17 cellular contexts compared by ENCODE assay signal in the genomic region with DNA sequence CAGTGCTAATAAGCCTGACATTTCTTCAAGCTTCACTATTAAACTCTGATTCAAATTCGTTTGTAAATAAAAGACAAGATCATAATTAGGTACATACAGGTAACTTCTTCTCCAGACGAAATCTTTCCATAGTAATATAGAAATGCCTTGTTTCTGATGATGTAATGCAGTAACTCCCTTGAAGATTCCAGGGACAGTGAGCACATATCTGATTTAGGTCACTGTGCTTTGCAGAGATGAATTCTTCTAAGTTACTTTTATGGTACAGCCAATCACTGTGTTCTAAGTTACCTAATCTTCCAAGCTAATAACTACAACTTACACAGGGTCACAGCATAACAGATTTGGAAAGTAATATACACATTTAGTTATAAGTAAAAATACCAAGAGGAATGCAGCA. TPM values are rescaled to one million over a fixed set of nuclear protein-coding genes. Genes with fewer than 3 reads are reported as not detected.
DNase-seq lines count a peak whose midpoint lies in the region; ATAC-seq and TF ChIP-seq lines count a peak whose summit lies in the region.
"Had no signal": no experiment of that assay in that cellular context is flagged by ENCODE, and none has a peak within 500 bp of the region (broad histone marks: within the 10 kb centered on the region; RNA-seq: fewer than 3 reads in every experiment).

No MANE protein-coding gene starts in this region.

- no peaks in the 10 kb centered on the region for H3K27me3 Mint-ChIP-seq in activated T-helper 17 cell treated with anti-CD3 and anti-CD28 coated beads, Interleukin-2, amount 50 U/mL, for 72 hours

- peaks cover 44% of the 10 kb centered on the region for H3K36me3 Mint-ChIP-seq in activated T-helper 17 cell treated with anti-CD3 and anti-CD28 coated beads, Interleukin-2, amount 50 U/mL, for 72 hours (ENCODE audit: low read depth)

- no peak for TF ChIP-seq POLR2A in transverse colon (IDR thresholded peaks at IDR 0.05)

- 86 to 94% methylated on average over 2 of the region's 2 CpGs for WGBS in transverse colon (ENCODE audit: low coverage in 1 of 2), 2 donors

- peaks cover 0 to 22% (median 3%) of the 10 kb centered on the region in 4 donors for H3K4me1 ChIP-seq in transverse colon

- DNase-seq in Right ventricle myocardium superior (no peak), left ventricle myocardium superior (no peak), iris pigment epithelial cell (ENCODE audit: low read depth) (peak; percentile 68), midbrain (lab: John Stamatoyannopoulos, UW) (no peak), anterior cingulate cortex (lab: John Stamatoyannopoulos, UW) (no peak), transverse colon (no peak)
- DNase-seq: COR-L47, MG63, NCI-H1105 treated with DMSO at 0.1 percent for 48 hours, NCI-H187 treated with DMSO at 0.1 percent for 48 hours, NCI-H2171, NCI-H774, Peyer's patch, SHP77 had no signal

- TF ChIP-seq CTCF in transverse colon (IDR thresholded peaks at IDR 0.05): no peak

- H3K27ac Mint-ChIP-seq in activated T-helper 17 cell treated with anti-CD3 and anti-CD28 coated beads, Interleukin-2, amount 50 U/mL, for 72 hours: no peak overlapping the region

- ATAC-seq in Right ventricle myocardium superior (ENCODE audit: poor library complexity): peak; percentile 34
- ATAC-seq in left ventricle myocardium superior: no peak
- no peak for ATAC-seq in activated T-helper 17 cell treated with anti-CD3 and anti-CD28 coated beads, Interleukin-2, amount 50 U/mL, for 72 hours (replicated peaks)
- ATAC-seq in GM21381 (IDR thresholded peaks at IDR 0.05; ENCODE audit: unreplicated experiment): no peak

- H3K36me3 ChIP-seq in transverse colon: no peaks in the 10 kb centered on the region
- H3K36me3 ChIP-seq: Peyer's patch had no signal

- H3K27me3 ChIP-seq in transverse colon: no peaks in the 10 kb centered on the region
- H3K27me3 ChIP-seq: MG63, Peyer's patch had no signal

- no peak overlapping the region for H3K4me3 ChIP-seq in transverse colon
- H3K4me3 ChIP-seq: MG63, Peyer's patch had no signal

- peak overlapping the region; percentile 21 for H3K4me3 Mint-ChIP-seq in activated T-helper 17 cell treated with anti-CD3 and anti-CD28 coated beads, Interleukin-2, amount 50 U/mL, for 72 hours

- H3K27ac ChIP-seq in transverse colon: no peak overlapping the region
- H3K27ac ChIP-seq: C4-2B, Peyer's patch had no signal

- H3K9me3 Mint-ChIP-seq in activated T-helper 17 cell treated with anti-CD3 and anti-CD28 coated beads, Interleukin-2, amount 50 U/mL, for 72 hours: no peaks in the 10 kb centered on the region

- intact Hi-C loops in Right ventricle myocardium superior (cut with DNase I): no loop called here
- intact Hi-C loops in left ventricle myocardium superior (cut with micrococcal nuclease): no loop called here
- intact Hi-C loops in transverse colon (cut with DNase I; ENCODE audit: low total_unique reads): no loop called here

- no peaks in the 10 kb centered on the region for H3K9me3 ChIP-seq in transverse colon
- H3K9me3 ChIP-seq: MG63, Peyer's patch had no signal

- peaks cover 31% of the 10 kb centered on the region for H3K4me1 Mint-ChIP-seq in activated T-helper 17 cell treated with anti-CD3 and anti-CD28 coated beads, Interleukin-2, amount 50 U/mL, for 72 hours

- in situ Hi-C loops in transverse colon (cut with MboI; ENCODE audit: low pct_ligation_motif_present in 1 of 4, low pct_unique_long_range_greater_than_20kb in 1 of 4, low sequenced_read_pairs in 3 of 4): no loop called here

- no peak for TF ChIP-seq EP300 in transverse colon (IDR thresholded peaks at IDR 0.05; ENCODE audit: low read depth)

RNA-seq across cellular contexts. Expression of a gene that starts 27.6 kb away (rescaled TPM):
- total RNA-seq in Right ventricle myocardium superior (13.0 TPM), left ventricle myocardium superior (19.2 TPM), transverse colon (10 to 100 TPM; 22.7 to 45.6 (median 35.4) TPM)
- total RNA-seq in activated T-helper 17 cell treated with anti-CD3 and anti-CD28 coated beads, Interleukin-2, amount 50 U/mL, for 72 hours: 10 to 100 TPM; 43.8 to 56.9 TPM
